Comparison of ENCODE assay signal across 25 cellular contexts in the genomic region with DNA sequence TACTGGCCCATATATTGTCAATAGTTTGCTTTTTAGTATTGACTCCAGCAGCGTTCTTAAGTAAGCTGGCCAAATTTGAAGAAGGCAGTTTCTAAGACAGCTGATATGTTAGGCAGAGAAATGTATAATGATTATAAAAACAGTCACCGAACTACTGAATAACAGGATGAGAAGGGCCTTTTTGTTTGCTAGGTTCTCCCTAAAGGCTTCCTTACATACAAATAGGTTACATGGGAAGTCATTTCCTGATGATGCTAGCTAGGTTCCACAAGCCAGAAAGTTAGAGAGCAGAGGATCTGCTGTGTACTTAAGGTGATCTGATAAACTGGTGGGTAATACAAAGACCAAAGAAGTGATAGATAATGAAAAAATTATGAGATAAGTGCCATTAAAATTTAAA.
"Had no signal": no experiment of that assay in that cellular context is flagged by ENCODE, and none has a peak within 500 bp of the region (broad histone marks: within the 10 kb centered on the region; RNA-seq: fewer than 3 reads in every experiment).

No MANE protein-coding gene starts in this region.

- H3K27me3 ChIP-seq: brain microvascular endothelial cell, cardiac muscle cell, MG63, Peyer's patch, SJSA1 had no signal

- ATAC-seq: activated T-helper 17 cell treated with anti-CD3 and anti-CD28 coated beads, Interleukin-2, amount 50 U/mL, for 72 hours; SK-N-SH treated with all-trans-retinoic acid at 6 μM for 48 hours had no signal

- H3K27ac ChIP-seq: brain microvascular endothelial cell, cardiac muscle cell, Peyer's patch, RWPE1, SJSA1 had no signal

- H3K4me3 ChIP-seq: cardiac muscle cell, MG63, Peyer's patch, SJSA1 had no signal

- DNase-seq: activated CD4-positive, alpha-beta memory T cell treated with anti-CD3 and anti-CD28 coated beads for 36 hours; activated CD4-positive, alpha-beta T cell treated with anti-CD3 and anti-CD28 coated beads, Interleukin-2, amount 10 ng/mL, durations not matched to agents 7 days and 5 days; activated CD4-positive, CD25-positive, alpha-beta regulatory T cell; activated CD8-positive, alpha-beta memory T cell treated with anti-CD3 and anti-CD28 coated beads for 24 hours; activated gamma-delta T cell treated with Interleukin-2 at 50 U/mL for 16 hours; activated naive CD4-positive, alpha-beta T cell treated with anti-CD3 and anti-CD28 coated beads, Interleukin-2, amount 10 ng/mL, durations not matched to agents 7 days and 5 days; activated naive CD8-positive, alpha-beta T cell treated with anti-CD3 and anti-CD28 coated beads for 36 hours; activated T-cell treated with anti-CD3 and anti-CD28 coated beads, Interleukin-2, amount 50 U/mL, for 48 hours; brain microvascular endothelial cell; MG63; NCI-H1105; NCI-H146; NCI-H1930; NCI-H2171; NCI-H2227 treated with DMSO at 0.1 percent for 48 hours; NCI-H446 treated with DMSO at 0.1 percent for 48 hours; NCI-H748 treated with DMSO at 0.1 percent for 48 hours; Peyer's patch; SHP77; SW 1271 had no signal

- H3K4me1 ChIP-seq: Peyer's patch had no signal

- H3K36me3 ChIP-seq: brain microvascular endothelial cell, SJSA1 had no signal

- H3K9me3 ChIP-seq: MG63, Peyer's patch, SJSA1 had no signal
